Comparison of ENCODE assay signal across 9 cellular contexts in the genomic region with DNA sequence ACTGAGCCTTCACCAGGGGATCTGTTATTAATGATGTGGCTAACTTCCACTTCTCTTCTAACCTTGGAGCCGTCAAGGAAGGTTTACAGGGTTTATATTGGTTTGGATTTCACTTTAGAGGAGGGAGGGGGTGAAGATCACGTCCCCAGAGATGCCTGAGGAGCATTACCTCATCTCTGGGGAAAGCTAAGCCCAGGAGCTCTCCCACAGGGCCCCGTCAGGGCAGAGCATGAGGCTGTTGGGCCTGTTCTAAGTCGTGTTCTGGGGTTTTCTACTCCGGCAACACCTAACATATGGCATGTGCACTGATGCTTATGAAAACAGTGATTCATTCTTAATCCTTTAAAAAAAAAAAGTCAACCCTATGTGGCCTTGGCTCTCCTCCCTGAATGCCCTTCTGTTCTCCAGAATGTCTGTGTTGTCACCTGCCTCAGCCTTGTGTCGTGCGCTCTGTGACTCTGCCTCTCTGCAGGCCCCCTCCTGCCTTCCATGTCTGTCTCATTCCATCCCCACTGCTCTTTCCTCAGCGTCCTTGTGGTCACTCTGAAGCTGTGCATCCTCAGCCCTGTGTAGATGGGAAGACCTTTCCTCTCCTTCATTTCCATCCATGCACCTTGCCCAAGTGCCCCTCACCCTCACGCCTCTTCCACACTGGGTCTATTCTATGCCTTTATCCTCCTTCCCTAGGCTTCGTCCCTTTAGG.
DNase-seq lines count a peak whose midpoint lies in the region; ATAC-seq and TF ChIP-seq lines count a peak whose summit lies in the region.
"Had no signal": no experiment of that assay in that cellular context is flagged by ENCODE, and none has a peak within 500 bp of the region (broad histone marks: within the 10 kb centered on the region; RNA-seq: fewer than 3 reads in every experiment).

No MANE protein-coding gene starts in this region.

- H2BK5ac ChIP-seq in IMR-90 (ENCODE audit: low read depth, low read length, poor library complexity, severe bottlenecking), result no peak overlapping the region

- no peak overlapping the region for H3K56ac ChIP-seq in IMR-90 (ENCODE audit: extremely low read depth, insufficient read depth, low read length)

- peak overlapping the region; percentile 36; the same call in 1 of the 2 replicates for H3K4ac ChIP-seq in IMR-90 (ENCODE audit: low read depth, low read length)

- TF ChIP-seq RAD21 in IMR-90 (IDR thresholded peaks at IDR 0.05; ENCODE audit: low read length), result peak; percentile 5; the same call in 1 of the 2 replicates

- TF ChIP-seq CTCF in IMR-90 (conservative IDR thresholded peaks at IDR 0.05; ENCODE audit: low read depth, low read length) (no peak), mammary epithelial cell (conservative IDR thresholded peaks at IDR 0.05 in 1 of 2, IDR thresholded peaks at IDR 0.05 in 1 of 2; ENCODE audit: extremely low read depth in 1 of 2, insufficient read depth in 1 of 2, low read depth in 1 of 2, low read length in 2 of 2) (peak in 1 of 2 donors; percentile 23), nephron progenitor cell (IDR thresholded peaks at IDR 0.05) (no peak), CD14-positive monocyte (IDR thresholded peaks at IDR 0.05) (no peak), omental fat pad (IDR thresholded peaks at IDR 0.05) (no peak)

- peak; percentile 96 for ATAC-seq in IMR-90 (ENCODE audit: low read depth)
- ATAC-seq in omental fat pad (ENCODE audit: low FRiP score), result no peak
- ATAC-seq: naive thymus-derived CD8-positive, alpha-beta T cell had no signal

- H3K4me2 ChIP-seq in IMR-90 (ENCODE audit: low read depth, low read length), result peak overlapping the region; percentile 2; the same call in 1 of the 2 replicates
- peak overlapping the region; percentile 29 for H3K4me2 ChIP-seq in mammary epithelial cell (ENCODE audit: insufficient read depth, low read depth, low read length)

- H4K20me1 ChIP-seq in IMR-90 (ENCODE audit: insufficient read depth, low read length) (no peaks in the 10 kb centered on the region), mammary epithelial cell (ENCODE audit: insufficient read depth, low read length) (no peaks in the 10 kb centered on the region)

- peak overlapping the region; percentile 23 for H2AK9ac ChIP-seq in IMR-90 (replicated peaks; ENCODE audit: low read depth, low read length, poor library complexity)

- H3K9me3 ChIP-seq in IMR-90 (ENCODE audit: control insufficient read depth, insufficient read depth, low read length) (no peaks in the 10 kb centered on the region), mammary epithelial cell (replicated peaks; ENCODE audit: insufficient read depth, low read length) (no peaks in the 10 kb centered on the region)

- no peaks in the 10 kb centered on the region for H3K79me2 ChIP-seq in mammary epithelial cell (ENCODE audit: insufficient read depth, low read length)

- no peak overlapping the region for H3K4me3 Mint-ChIP-seq in nephron progenitor cell
- no peak overlapping the region for H3K4me3 Mint-ChIP-seq in CD14-positive monocyte
- H3K4me3 Mint-ChIP-seq: naive thymus-derived CD8-positive, alpha-beta T cell had no signal

- CTCF ChIA-PET in IMR-90 (lab: Yijun Ruan, JAX), result interaction anchor here (0.6 kb wide), 1 partner anchor 388 kb away, joined by 3 read pairs; no protein-coding TSS in a partner anchor
- CTCF ChIA-PET in mammary epithelial cell (lab: Charles Lee; ENCODE audit: low non-redundant PET), result interaction anchor here (0.7 kb wide), 1 partner anchor 242 kb away, joined by 8 read pairs; no protein-coding TSS in a partner anchor

- H3K27me3 ChIP-seq in IMR-90 (ENCODE audit: control insufficient read depth, insufficient read depth, low read length) (no peaks in the 10 kb centered on the region), mammary epithelial cell (ENCODE audit: insufficient read depth, low read length) (no peaks in the 10 kb centered on the region)

- H3K27me3 Mint-ChIP-seq in nephron progenitor cell (ENCODE audit: low read depth, poor library complexity) (peaks cover 5% of the 10 kb centered on the region), CD14-positive monocyte (ENCODE audit: low read depth in 3 of 3) (no peaks in the 10 kb centered on the region)

- no peak overlapping the region for H3K23ac ChIP-seq in IMR-90 (ENCODE audit: low read depth, low read length)

- peaks cover 5% of the 10 kb centered on the region for H3K9me1 ChIP-seq in IMR-90 (ENCODE audit: insufficient read depth, low read length)

- H3K79me1 ChIP-seq in IMR-90 (ENCODE audit: low read depth in 1 of 2, low read length in 2 of 2), result no peaks in the 10 kb centered on the region

- peak overlapping the region; percentile 20; the same call in 1 of the 2 replicates for H2BK20ac ChIP-seq in IMR-90 (ENCODE audit: low read depth, low read length)

- H3K14ac ChIP-seq in IMR-90 (replicated peaks; ENCODE audit: low read depth, low read length), result peak overlapping the region; percentile 39; the same call in 1 of the 2 replicates

- H4K5ac ChIP-seq in IMR-90 (ENCODE audit: low read depth, low read length), result peak overlapping the region; percentile 2; the same call in 1 of the 2 replicates

- peak overlapping the region; percentile 44 for H3K27ac Mint-ChIP-seq in nephron progenitor cell
- H3K27ac Mint-ChIP-seq in CD14-positive monocyte, result no peak overlapping the region

- intact Hi-C loops in IMR-90 (cut with micrococcal nuclease), result no loop called here
- intact Hi-C loops in mammary epithelial cell (cut with micrococcal nuclease), result no loop called here
- intact Hi-C loops in CD14-positive monocyte (cut with micrococcal nuclease), result no loop called here

- H3K4me1 ChIP-seq in IMR-90 (ENCODE audit: control insufficient read depth, insufficient read depth, low read length) (peaks cover 9% of the 10 kb centered on the region; the same call in 1 of the 2 replicates), mammary epithelial cell (ENCODE audit: insufficient read depth, low read length) (peaks cover 15% of the 10 kb centered on the region)

- no peak overlapping the region for H3K4me3 ChIP-seq in IMR-90 (ENCODE audit: insufficient read depth, low read depth, low read length)
- no peak overlapping the region for H3K4me3 ChIP-seq in mammary epithelial cell (replicated peaks in 1 of 3; ENCODE audit: insufficient read depth in 1 of 3, low read depth in 2 of 3, low read length in 3 of 3)

- DNase-seq in DMS 273 (lab: John Stamatoyannopoulos, UW; ENCODE audit: unreplicated experiment) (peak; percentile 96), IMR-90 (peak; percentile 90), mammary epithelial cell (peak; percentile 96), nephron progenitor cell (peak; percentile 26), T-helper 1 cell (no peak), CD14-positive monocyte (ENCODE audit: low spot score) (no peak), omental fat pad (ENCODE audit: low spot score) (no peak)
- no peak for DNase-seq in stimulated activated CD4-positive, alpha-beta T cell treated with anti-CD3 and anti-CD28 coated beads, Interleukin-15, amount 100 ng/mL, for 24 hours
- DNase-seq: naive thymus-derived CD8-positive, alpha-beta T cell had no signal

- H3K36me3 ChIP-seq in IMR-90 (ENCODE audit: control insufficient read depth, insufficient read depth, low read length) (no peaks in the 10 kb centered on the region), mammary epithelial cell (ENCODE audit: insufficient read depth, low read length) (no peaks in the 10 kb centered on the region)

- no peaks in the 10 kb centered on the region for H3K9me3 Mint-ChIP-seq in nephron progenitor cell
- no peaks in the 10 kb centered on the region for H3K9me3 Mint-ChIP-seq in CD14-positive monocyte
- H3K9me3 Mint-ChIP-seq: naive thymus-derived CD8-positive, alpha-beta T cell had no signal

- POLR2A ChIA-PET in IMR-90 (lab: Charles Lee; ENCODE audit: unreplicated experiment), result no interaction called here

- no TSS peak for BruUV-seq in IMR-90 (replicated peaks; lab: Mats Ljungman, UMichigan)
- no TSS peak for BruUV-seq in mammary epithelial cell (replicated peaks; lab: Mats Ljungman, UMichigan)

- H3K4me1 Mint-ChIP-seq in nephron progenitor cell (peaks cover 21% of the 10 kb centered on the region), CD14-positive monocyte (peaks cover 31% of the 10 kb centered on the region)

- dilution Hi-C loops in IMR-90 (cut with HindIII; ENCODE audit: low sequenced_read_pairs, unreplicated experiment), result no loop called here
- dilution Hi-C loops in mammary epithelial cell (cut with HindIII; ENCODE audit: low sequenced_read_pairs), result no loop called here

- H3K27ac ChIP-seq in IMR-90 (ENCODE audit: insufficient read depth, low read length) (peak overlapping the region; percentile 18; the same call in 1 of the 2 replicates), mammary epithelial cell (ENCODE audit: insufficient read depth, low read depth, low read length) (peak overlapping the region; percentile 30)

- no peak overlapping the region; a peak in 1 of 4 replicates for H4K8ac ChIP-seq in IMR-90 (ENCODE audit: low read depth in 2 of 2, low read length in 2 of 2)

- in situ Hi-C loops in IMR-90 (cut with MboI; ENCODE audit: low sequenced_read_pairs) (no loop called here), mammary epithelial cell (cut with MboI; ENCODE audit: low sequenced_read_pairs in 2 of 2) (no loop called here)

- no peak for TF ChIP-seq POLR2A in IMR-90 (IDR thresholded peaks at IDR 0.05; ENCODE audit: low read depth, low read length)

- peak overlapping the region; percentile 40 for H2AFZ ChIP-seq in IMR-90 (replicated peaks; ENCODE audit: low read length, poor library complexity)
- peak overlapping the region; percentile 67 for H2AFZ ChIP-seq in mammary epithelial cell (ENCODE audit: low read depth, low read length)

- H2AK5ac ChIP-seq in IMR-90 (ENCODE audit: low read depth, low read length), result peak overlapping the region; percentile 71; the same call in 1 of the 2 replicates

- H4K91ac ChIP-seq in IMR-90 (ENCODE audit: insufficient read depth, low read depth, low read length), result no peak overlapping the region

- 71% methylated on average over 1 of the region's 10 CpGs; no CpG with 5 or more reads in 1 of the 2 experiments for WGBS in IMR-90 (ENCODE audit: extremely low coverage in 2 of 2, insufficient read length in 1 of 2), 2 experiments
- 21% methylated on average over 9 of the region's 10 CpGs for WGBS in mammary epithelial cell (ENCODE audit: low coverage, missing lambda C conversion rate)

- H2BK15ac ChIP-seq in IMR-90 (ENCODE audit: low read depth, low read length), result no peak overlapping the region

- H3K18ac ChIP-seq in IMR-90 (ENCODE audit: low read depth, low read length), result peak overlapping the region; percentile 7; the same call in 1 of the 2 replicates

- H3K36me3 Mint-ChIP-seq in nephron progenitor cell (ENCODE audit: low read depth) (no peaks in the 10 kb centered on the region), CD14-positive monocyte (no peaks in the 10 kb centered on the region)
- H3K36me3 Mint-ChIP-seq: naive thymus-derived CD8-positive, alpha-beta T cell had no signal

- H3K9ac ChIP-seq in IMR-90 (ENCODE audit: low read depth, low read length), result no peak overlapping the region
- H3K9ac ChIP-seq in mammary epithelial cell (ENCODE audit: insufficient read depth, low read length), result peak overlapping the region; percentile 30

- H2BK120ac ChIP-seq in IMR-90 (ENCODE audit: low read depth, low read length), result 0 out of 2 replicates have a peak overlapping the region, but pooled peaks have one; percentile 4

TF ChIP-seq in IMR-90, 13 proteins besides CTCF, POLR2A, EP300 and RAD21 (continues in another document):
- TF ChIP-seq MAZ (IDR thresholded peaks at IDR 0.05; ENCODE audit: borderline replicate concordance, low read depth, low read length) (no peak), NFE2L2 (IDR thresholded peaks at IDR 0.05; ENCODE audit: low read depth, low read length) (no peak)

Comparison
In these comparisons a context has a peak if more than half of its experiments do, and no peak if none do; other contexts are left out.
1. DNase-seq: peak in DMS 273 (single experiment), IMR-90 (single experiment), mammary epithelial cell (single experiment) and nephron progenitor cell (single experiment); none in T-helper 1 cell (0 of 5), stimulated activated CD4-positive, alpha-beta T cell treated with anti-CD3 and anti-CD28 coated beads, Interleukin-15, amount 100 ng/mL, for 24 hours (single experiment), CD14-positive monocyte (single experiment) and omental fat pad (single experiment).